7 cellular contexts compared by ENCODE assay signal in the genomic region with DNA sequence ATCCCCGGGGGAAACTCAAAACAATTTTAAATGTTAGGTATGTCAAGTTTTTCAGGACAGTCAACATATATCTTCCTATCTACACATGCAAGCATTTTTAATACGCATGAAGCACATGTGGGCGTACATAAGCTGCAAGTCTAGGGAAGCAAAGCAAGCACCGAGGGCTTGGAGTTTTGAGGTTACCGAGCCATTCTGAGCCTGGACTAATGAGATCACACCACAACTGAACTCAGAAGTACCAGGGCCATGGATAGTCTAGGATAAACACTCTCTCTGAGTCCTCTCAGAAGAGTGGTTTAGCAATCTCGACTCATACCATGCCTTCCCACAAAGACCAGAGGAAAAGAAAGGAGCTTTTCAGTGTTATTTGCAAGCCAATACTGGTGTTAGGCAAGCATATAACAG.
A peak's percentile ranks its signal among the peaks of the same experiment; 100 is the strongest.
DNase-seq lines count a peak whose midpoint lies in the region; ATAC-seq and TF ChIP-seq lines count a peak whose summit lies in the region.

No MANE protein-coding gene starts in this region.

- peaks cover 7% of the 10 kb centered on the region for H3K36me3 Mint-ChIP-seq in effector memory CD8-positive, alpha-beta T cell (ENCODE audit: insufficient read depth)

- peaks cover 26 to 28% of the 10 kb centered on the region in 2 donors for H3K4me1 Mint-ChIP-seq in effector memory CD8-positive, alpha-beta T cell (ENCODE audit: low read depth in 2 of 2)

- peaks cover 22% of the 10 kb centered on the region for H3K4me1 ChIP-seq in Loucy (ENCODE audit: insufficient read depth, low read length, poor library complexity, severe bottlenecking)

- H3K27me3 Mint-ChIP-seq in effector memory CD8-positive, alpha-beta T cell = no peaks in the 10 kb centered on the region

- H4K20me1 ChIP-seq in Loucy (ENCODE audit: insufficient read depth, low read length, poor library complexity, severe bottlenecking) = no peaks in the 10 kb centered on the region

- ATAC-seq in GM21390 (IDR thresholded peaks at IDR 0.05; ENCODE audit: unreplicated experiment) = peak; percentile 15
- ATAC-seq in effector memory CD8-positive, alpha-beta T cell (replicated peaks) = no peak

- H3K9ac ChIP-seq in Loucy (ENCODE audit: low read depth, low read length, poor library complexity, severe bottlenecking) = peak overlapping the region; percentile 33

- TF ChIP-seq CTCF in Loucy (conservative IDR thresholded peaks at IDR 0.05; ENCODE audit: low read length) = no peak

- no peaks in the 10 kb centered on the region for H3K79me2 ChIP-seq in Loucy (ENCODE audit: insufficient read depth, low read length)

- H2AFZ ChIP-seq in Loucy (ENCODE audit: low read length) = peak overlapping the region; percentile 46; the same call in 1 of the 2 replicates

- H3K36me3 ChIP-seq in Loucy (ENCODE audit: insufficient read depth, low read length) = no peaks in the 10 kb centered on the region

- H3K9me2 ChIP-seq in Loucy (replicated peaks; ENCODE audit: low read depth, low read length) = no peaks in the 10 kb centered on the region

- peaks cover 10% of the 10 kb centered on the region; the same call in 1 of the 2 replicates for H3K9me3 ChIP-seq in Loucy (ENCODE audit: insufficient read depth, low read depth, low read length)

- DNase-seq in effector memory CD8-positive, alpha-beta T cell = no peak
- DNase-seq in renal cortical epithelial cell (ENCODE audit: low read depth) (peak; percentile 87), LoVo (ENCODE audit: low spot score) (no peak), AML-193 (lab: John Stamatoyannopoulos, UW) (no peak), NCI-H82 (lab: John Stamatoyannopoulos, UW) (no peak)

- H3K9me3 Mint-ChIP-seq in effector memory CD8-positive, alpha-beta T cell = no peaks in the 10 kb centered on the region

- H3K4me3 Mint-ChIP-seq in effector memory CD8-positive, alpha-beta T cell = peak overlapping the region; percentile 49 to 63

- H3K27ac Mint-ChIP-seq in effector memory CD8-positive, alpha-beta T cell = peak overlapping the region; percentile 41 to 62

- H3K27me3 ChIP-seq in Loucy (ENCODE audit: insufficient read depth, low read length, poor library complexity, severe bottlenecking) = no peaks in the 10 kb centered on the region

- H3K4me2 ChIP-seq in Loucy (ENCODE audit: low read depth, low read length, poor library complexity, severe bottlenecking) = peak overlapping the region; percentile 71

- peak overlapping the region; percentile 32 for H3K4me3 ChIP-seq in Loucy (ENCODE audit: low read length, poor library complexity, severe bottlenecking)

- H3F3A ChIP-seq in Loucy (ENCODE audit: low read depth) = no peaks in the 10 kb centered on the region
